Comparison of ENCODE assay signal across 16 cellular contexts in the genomic region with DNA sequence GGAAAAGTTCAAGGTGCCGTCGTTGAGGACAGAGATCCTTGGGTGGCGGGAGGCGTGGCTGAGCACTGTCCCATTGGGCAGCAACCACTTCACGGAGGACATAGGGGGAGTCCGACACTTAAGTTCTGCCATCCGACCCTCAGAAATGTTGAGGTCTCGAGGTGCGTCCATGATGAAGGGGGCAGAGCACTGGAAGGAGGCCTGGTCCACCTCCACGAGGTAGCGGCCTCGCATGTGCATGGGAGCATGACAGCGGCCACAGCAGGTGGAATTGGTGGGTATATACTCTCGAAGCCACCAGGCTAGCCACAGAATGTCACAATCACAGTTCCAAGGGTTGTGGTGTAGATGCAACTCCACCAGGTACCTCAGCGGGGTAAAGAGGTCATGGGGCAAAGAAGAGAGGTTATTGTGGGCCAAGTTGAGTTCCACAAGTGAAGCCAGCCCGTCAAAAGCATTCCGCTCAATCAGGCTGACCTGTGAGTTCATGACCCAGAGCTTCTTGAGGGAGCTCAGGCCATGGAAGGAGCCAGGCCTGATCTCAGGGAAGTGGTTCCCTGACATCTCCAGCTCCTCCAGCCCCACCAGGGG. TPM values are rescaled to one million over a fixed set of nuclear protein-coding genes. Genes with fewer than 3 reads are reported as not detected.
DNase-seq lines count a peak whose midpoint lies in the region; ATAC-seq and TF ChIP-seq lines count a peak whose summit lies in the region.
"Had no signal": no experiment of that assay in that cellular context is flagged by ENCODE, and none has a peak within 500 bp of the region (broad histone marks: within the 10 kb centered on the region; RNA-seq: fewer than 3 reads in every experiment).

No MANE protein-coding gene starts in this region.

- no peak overlapping the region for H3K18ac ChIP-seq in mesendoderm (ENCODE audit: low read length)

- H3K27ac Mint-ChIP-seq in activated T-helper 17 cell treated with anti-CD3 and anti-CD28 coated beads, Interleukin-2, amount 50 U/mL, for 72 hours = no peak overlapping the region
- peak overlapping the region in 2 of 6 donors; percentile 19 to 28 for H3K27ac Mint-ChIP-seq in immature natural killer cell
- H3K27ac Mint-ChIP-seq in stimulated activated naive CD8-positive, alpha-beta T cell treated with anti-CD3 and anti-CD28 coated beads, Interleukin-15, amount 100 ng/mL, for 72 hours = no peak overlapping the region

- no peak overlapping the region for H3K4me2 ChIP-seq in mesendoderm (ENCODE audit: low read length)

- H3K56ac ChIP-seq in mesendoderm (ENCODE audit: low read length) = no peak overlapping the region

- TF ChIP-seq CTCF in neutrophil (IDR thresholded peaks at IDR 0.05) (peak; percentile 12), GM10248 (IDR thresholded peaks at IDR 0.05; ENCODE audit: control extremely low read depth, extremely low read depth, low read depth, missing control alignments) (no peak)

- peaks cover 19% of the 10 kb centered on the region for H3K4me1 ChIP-seq in HUES64 (ENCODE audit: insufficient read depth, low read length)
- H3K4me1 ChIP-seq in neutrophil (ENCODE audit: control insufficient read depth in 1 of 2, insufficient read depth in 1 of 2, low read depth in 1 of 2, low read length in 1 of 2) = peaks cover 74 to 75% of the 10 kb centered on the region in 2 experiments
- H3K4me1 ChIP-seq in mesendoderm (ENCODE audit: control insufficient read depth, low read depth, low read length) = peaks cover 1% of the 10 kb centered on the region

- H2BK5ac ChIP-seq in mesendoderm (ENCODE audit: low read length) = no peak overlapping the region

- H3K23ac ChIP-seq in mesendoderm (ENCODE audit: low read length) = no peak overlapping the region

- peaks cover 39% of the 10 kb centered on the region for H3K36me3 Mint-ChIP-seq in activated T-helper 17 cell treated with anti-CD3 and anti-CD28 coated beads, Interleukin-2, amount 50 U/mL, for 72 hours (ENCODE audit: low read depth)
- H3K36me3 Mint-ChIP-seq in immature natural killer cell = peaks cover 7 to 12% (median 7%) of the 10 kb centered on the region in 3 donors

- H3K4me3 Mint-ChIP-seq in activated T-helper 17 cell treated with anti-CD3 and anti-CD28 coated beads, Interleukin-2, amount 50 U/mL, for 72 hours = peak overlapping the region; percentile 72
- H3K4me3 Mint-ChIP-seq in immature natural killer cell = peak overlapping the region; percentile 49 to 68 (median 59)
- peak overlapping the region in 1 of 2 donors; percentile 66 for H3K4me3 Mint-ChIP-seq in stimulated activated naive CD8-positive, alpha-beta T cell treated with anti-CD3 and anti-CD28 coated beads, Interleukin-15, amount 100 ng/mL, for 72 hours

- H3K9me3 Mint-ChIP-seq in activated T-helper 17 cell treated with anti-CD3 and anti-CD28 coated beads, Interleukin-2, amount 50 U/mL, for 72 hours = no peaks in the 10 kb centered on the region
- H3K9me3 Mint-ChIP-seq in immature natural killer cell = no peaks in the 10 kb centered on the region
- H3K9me3 Mint-ChIP-seq in stimulated activated naive CD8-positive, alpha-beta T cell treated with anti-CD3 and anti-CD28 coated beads, Interleukin-15, amount 100 ng/mL, for 72 hours = no peaks in the 10 kb centered on the region

- H2AK5ac ChIP-seq in mesendoderm (ENCODE audit: low read length) = no peak overlapping the region

- H3K4ac ChIP-seq in mesendoderm (ENCODE audit: low read depth, low read length) = no peak overlapping the region

- no peak overlapping the region for H4K8ac ChIP-seq in mesendoderm (ENCODE audit: low read depth, low read length)

- no peak overlapping the region for H2BK120ac ChIP-seq in mesendoderm (ENCODE audit: low read depth, low read length)

- no peak for ATAC-seq in activated T-helper 17 cell treated with anti-CD3 and anti-CD28 coated beads, Interleukin-2, amount 50 U/mL, for 72 hours (replicated peaks)
- ATAC-seq in HG02759 (IDR thresholded peaks at IDR 0.05; ENCODE audit: unreplicated experiment) = no peak
- ATAC-seq in stimulated activated naive CD8-positive, alpha-beta T cell treated with anti-CD3 and anti-CD28 coated beads, Interleukin-15, amount 100 ng/mL, for 72 hours = no peak
- ATAC-seq: K562, upper lobe of right lung had no signal

- H3K27ac ChIP-seq in HUES64 (ENCODE audit: low read depth, low read length) (no peak overlapping the region), neutrophil (peak overlapping the region; percentile 94), mesendoderm (ENCODE audit: low read depth, low read length) (no peak overlapping the region)
- H3K27ac ChIP-seq: brain microvascular endothelial cell, upper lobe of right lung had no signal

- H3K9ac ChIP-seq in HUES64 (ENCODE audit: low read depth, low read length) (no peak overlapping the region), mesendoderm (ENCODE audit: low read length) (no peak overlapping the region)

- peaks cover 12% of the 10 kb centered on the region for H3K79me1 ChIP-seq in mesendoderm (ENCODE audit: low read length)

- no peak overlapping the region for H2BK15ac ChIP-seq in mesendoderm (replicated peaks; ENCODE audit: low read depth)

- H3K36me3 ChIP-seq in HUES64 (ENCODE audit: insufficient read depth, low read length) = peaks cover 12% of the 10 kb centered on the region; the same call in 1 of the 2 replicates
- H3K36me3 ChIP-seq in neutrophil = peaks cover 30% of the 10 kb centered on the region
- no peaks in the 10 kb centered on the region for H3K36me3 ChIP-seq in mesendoderm (ENCODE audit: control insufficient read depth, insufficient read depth, low read length)
- H3K36me3 ChIP-seq: upper lobe of right lung had no signal

- H3K4me1 Mint-ChIP-seq in activated T-helper 17 cell treated with anti-CD3 and anti-CD28 coated beads, Interleukin-2, amount 50 U/mL, for 72 hours = peaks cover 14% of the 10 kb centered on the region
- peaks cover 20 to 21% of the 10 kb centered on the region in 2 donors for H3K4me1 Mint-ChIP-seq in immature natural killer cell
- H3K4me1 Mint-ChIP-seq in stimulated activated naive CD8-positive, alpha-beta T cell treated with anti-CD3 and anti-CD28 coated beads, Interleukin-15, amount 100 ng/mL, for 72 hours = peaks cover 28% of the 10 kb centered on the region

- H3K79me2 ChIP-seq in mesendoderm (ENCODE audit: control insufficient read depth, insufficient read depth, low read length) = no peaks in the 10 kb centered on the region

- no peaks in the 10 kb centered on the region for H3K27me3 Mint-ChIP-seq in activated T-helper 17 cell treated with anti-CD3 and anti-CD28 coated beads, Interleukin-2, amount 50 U/mL, for 72 hours
- peaks cover 7 to 16% (median 9%) of the 10 kb centered on the region in 3 donors for H3K27me3 Mint-ChIP-seq in immature natural killer cell (ENCODE audit: low read depth in 3 of 3)
- H3K27me3 Mint-ChIP-seq in stimulated activated naive CD8-positive, alpha-beta T cell treated with anti-CD3 and anti-CD28 coated beads, Interleukin-15, amount 100 ng/mL, for 72 hours = peaks cover 7% of the 10 kb centered on the region

- no peaks in the 10 kb centered on the region for H3K9me3 ChIP-seq in HUES64 (ENCODE audit: insufficient read depth, low read depth, low read length)
- no peaks in the 10 kb centered on the region for H3K9me3 ChIP-seq in neutrophil
- H3K9me3 ChIP-seq: upper lobe of right lung had no signal

- DNase-seq in immature natural killer cell (no peak), mesendoderm (no peak), GM10248 (ENCODE audit: extremely low spot score) (no peak)
- DNase-seq in stimulated activated naive CD8-positive, alpha-beta T cell treated with anti-CD3 and anti-CD28 coated beads, Interleukin-15, amount 100 ng/mL, for 72 hours = no peak
- DNase-seq: activated CD4-positive, CD25-positive, alpha-beta regulatory T cell; brain microvascular endothelial cell; DMS79 treated with DMSO at 0.1 percent for 48 hours; NCI-H1436; stimulated activated CD4-positive, alpha-beta T cell treated with anti-CD3 and anti-CD28 coated beads, Interleukin-12 subunit alpha, Interleukin-12 subunit beta, amount 100 ng/mL, for 4 hours; stimulated activated naive CD4-positive, alpha-beta T cell treated with Interleukin-2 at 50 U/mL for 16 hours; upper lobe of right lung had no signal

- CTCF ChIA-PET in GM10248 (lab: Yijun Ruan, JAX) = interaction anchor here (0.9 to 1.8 kb wide), 6 partner anchors 12 to 237 kb away, joined by 3 to 5 read pairs (median 3); no protein-coding TSS in a partner anchor

- H3K4me3 ChIP-seq in HUES64 (ENCODE audit: low read length) (peak overlapping the region; percentile 72; the same call in 1 of the 2 replicates), neutrophil (ENCODE audit: low read depth in 1 of 2, low read length in 1 of 2) (peak overlapping the region; percentile 81 to 93), mesendoderm (ENCODE audit: low read length) (no peak overlapping the region)
- H3K4me3 ChIP-seq: K562 had no signal

- no peak overlapping the region for H4K5ac ChIP-seq in mesendoderm (ENCODE audit: low read length)

- POLR2A ChIA-PET in GM10248 (lab: Yijun Ruan, JAX) = no interaction called here

- H3K27me3 ChIP-seq in HUES64 (ENCODE audit: insufficient read depth, low read length) = peaks cover 41% of the 10 kb centered on the region
- H3K27me3 ChIP-seq in neutrophil = no peaks in the 10 kb centered on the region
- no peaks in the 10 kb centered on the region for H3K27me3 ChIP-seq in mesendoderm (ENCODE audit: insufficient read depth, low read length, poor library complexity)
- H3K27me3 ChIP-seq: brain microvascular endothelial cell, upper lobe of right lung had no signal

- WGBS in HUES64 = 97% methylated on average over 17 of the region's 17 CpGs
- no CpG with 5 or more reads among the region's 17 CpGs for WGBS in mesendoderm (ENCODE audit: extremely low coverage, insufficient coverage, low lambda C conversion rate)

RNA-seq across cellular contexts. Expression of a gene that starts 1.7 kb away (rescaled TPM):
- 12.0 TPM for polyA plus RNA-seq in HUES64 (2013, experiment 1 of 2)
- polyA plus RNA-seq in HUES64 (2013, experiment 2 of 2) = 11.9 TPM
- total RNA-seq in activated T-helper 17 cell treated with anti-CD3 and anti-CD28 coated beads, Interleukin-2, amount 50 U/mL, for 72 hours = under 1 TPM in 1 of 2 donors, not detected in 1; 0.13 TPM
- under 1 TPM in 2 of 3 donors, not detected in 1; 0.08 to 0.36 TPM for polyA plus RNA-seq in immature natural killer cell
- 9.9 TPM for polyA plus RNA-seq in mesendoderm (2013, experiment 1 of 2)
- 9.6 TPM for polyA plus RNA-seq in mesendoderm (2013, experiment 2 of 2)
- total RNA-seq: K562 had no signal
